In the genomic region with DNA sequence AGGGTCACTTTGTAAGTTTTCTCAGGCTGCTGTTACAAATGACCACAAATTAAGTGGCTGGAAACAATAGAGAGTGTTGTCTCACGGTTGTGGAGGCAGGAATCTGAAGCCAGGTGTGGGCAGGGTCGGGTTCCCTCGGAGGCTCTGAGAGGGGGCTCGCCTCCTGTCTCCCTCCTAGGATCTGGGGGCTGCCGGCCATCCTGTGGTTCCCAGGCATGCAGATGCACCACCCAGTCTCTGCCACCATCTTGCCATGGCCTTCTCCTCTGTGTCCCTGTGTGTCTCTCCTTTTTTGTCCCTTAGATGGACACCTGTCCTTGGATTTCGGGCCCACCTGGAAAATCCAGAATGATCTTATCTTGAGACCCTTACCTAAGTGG, we compare ENCODE assay signal across 18 cellular contexts. TPM values are rescaled to one million over a fixed set of nuclear protein-coding genes. Genes with fewer than 3 reads are reported as not detected.
DNase-seq lines count a peak whose midpoint lies in the region; ATAC-seq and TF ChIP-seq lines count a peak whose summit lies in the region.
"Had no signal": no experiment of that assay in that cellular context is flagged by ENCODE, and none has a peak within 500 bp of the region (broad histone marks: within the 10 kb centered on the region; RNA-seq: fewer than 3 reads in every experiment).

No MANE protein-coding gene starts in this region.

- H3K4me1 ChIP-seq in right atrium auricular region = peaks cover 0 to 8% of the 10 kb centered on the region in 2 donors
- no peaks in the 10 kb centered on the region for H3K4me1 ChIP-seq in aorta (ENCODE audit: control insufficient read depth in 1 of 2, insufficient read depth in 2 of 2, low read length in 2 of 2)
- H3K4me1 ChIP-seq: A549 had no signal

- peak; percentile 8 for ATAC-seq in GM21529 (IDR thresholded peaks at IDR 0.05; ENCODE audit: unreplicated experiment)
- ATAC-seq in HG03460 (IDR thresholded peaks at IDR 0.05; ENCODE audit: unreplicated experiment) = peak; percentile 5
- ATAC-seq in aorta (ENCODE audit: low FRiP score) = no peak
- ATAC-seq in GM21367 (IDR thresholded peaks at IDR 0.05; ENCODE audit: unreplicated experiment) = no peak
- ATAC-seq: A549, left colon had no signal

- H3K27me3 ChIP-seq in right atrium auricular region (no peaks in the 10 kb centered on the region), aorta (ENCODE audit: control insufficient read depth in 1 of 2, insufficient read depth in 2 of 2, low read length in 1 of 2) (no peaks in the 10 kb centered on the region)
- H3K27me3 ChIP-seq: SJCRH30 had no signal

- DNase-seq in cardiac septum (ENCODE audit: low spot score) (peak; percentile 19), right atrium auricular region (ENCODE audit: low spot score) (no peak), aorta (peak; percentile 36 to 44), AG08396 (ENCODE audit: low spot score) (no peak), GF-D8 (lab: John Stamatoyannopoulos, UW) (no peak)
- DNase-seq: activated gamma-delta T cell treated with Interleukin-2 at 50 U/mL for 16 hours, anterior cingulate cortex, NCI-H1436 treated with DMSO at 0.1 percent for 48 hours, NCI-H446 treated with DMSO at 0.1 percent for 48 hours, SJCRH30 had no signal

- no peak overlapping the region for H3K27ac ChIP-seq in right atrium auricular region
- H3K27ac ChIP-seq in aorta (ENCODE audit: low read depth in 1 of 2, low read length in 2 of 2) = no peak overlapping the region
- H3K27ac ChIP-seq: A549, SJCRH30, tibial nerve had no signal

- 88 to 91% methylated on average over 6 of the region's 6 CpGs for WGBS in aorta, 2 donors

- no peaks in the 10 kb centered on the region for H3K36me3 ChIP-seq in right atrium auricular region
- no peaks in the 10 kb centered on the region for H3K36me3 ChIP-seq in aorta (ENCODE audit: control insufficient read depth in 1 of 2, insufficient read depth in 2 of 2, low read length in 1 of 2)
- H3K36me3 ChIP-seq: SJCRH30, tibial nerve had no signal

- intact Hi-C loops in cardiac septum (cut with DNase I) = no loop called here
- intact Hi-C loops in aorta (cut with DNase I) = no loop called here

- no peak for TF ChIP-seq CTCF in right atrium auricular region (IDR thresholded peaks at IDR 0.05)

- H3K4me3 ChIP-seq in right atrium auricular region (no peak overlapping the region), aorta (ENCODE audit: low read length in 2 of 2) (no peak overlapping the region)
- H3K4me3 ChIP-seq: A549, SJCRH30, tibial nerve had no signal

- H3K9me3 ChIP-seq in right atrium auricular region (no peaks in the 10 kb centered on the region), aorta (ENCODE audit: control insufficient read depth, low read length) (no peaks in the 10 kb centered on the region)
- H3K9me3 ChIP-seq: A549, SJCRH30, tibial nerve had no signal

RNA-seq across cellular contexts. Expression of a gene that starts 4.8 kb away (rescaled TPM):
- total RNA-seq in cardiac septum (0.30 TPM), right atrium auricular region (under 1 TPM in 1 of 2 donors, not detected in 1; 0.16 TPM), aorta (under 1 TPM in 1 of 2 donors, not detected in 1; 0.18 TPM)
- polyA plus RNA-seq in aorta = under 1 TPM in 1 of 2 donors, not detected in 1; 0.38 TPM
- total RNA-seq: fibroblast of villous mesenchyme, osteoblast had no signal

RNA-seq across cellular contexts. Expression of a gene that starts 7.2 kb away (rescaled TPM):
- total RNA-seq in cardiac septum (14.3 TPM), right atrium auricular region (10 to 100 TPM in 1 of 2 donors, 1 to 10 TPM in 1; 6.8 to 11.4 TPM), aorta (10 to 100 TPM; 10.6 to 17.4 TPM)
- 10 to 100 TPM in 1 of 2 donors, 1 to 10 TPM in 1; 5.8 to 27.8 TPM for polyA plus RNA-seq in aorta

RNA-seq across cellular contexts. Expression of a gene that starts 32.3 kb away (rescaled TPM):
- total RNA-seq in cardiac septum = 44.3 TPM
- 10 to 100 TPM; 30.0 to 33.3 TPM for total RNA-seq in right atrium auricular region
- 10 to 100 TPM; 35.4 to 39.0 TPM for total RNA-seq in aorta
- polyA plus RNA-seq in aorta = 10 to 100 TPM; 42.0 to 51.0 TPM

RNA-seq across cellular contexts. Expression of a gene that starts 45.8 kb away (rescaled TPM):
- total RNA-seq in cardiac septum (9.3 TPM), right atrium auricular region (10 to 100 TPM; 14.9 to 32.6 TPM), aorta (100 to 1,000 TPM in 1 of 2 donors, 10 to 100 TPM in 1; 91.8 to 223 TPM)
- 100 to 1,000 TPM in 1 of 2 donors, 10 to 100 TPM in 1; 53.7 to 332 TPM for polyA plus RNA-seq in aorta
- total RNA-seq: SJCRH30 had no signal

Comparison
In these comparisons a context has a peak if more than half of its experiments do, and no peak if none do; other contexts are left out.
1. DNase-seq: peak in cardiac septum (single experiment) and aorta (2 of 2); none in right atrium auricular region (single experiment), AG08396 (single experiment) and GF-D8 (single experiment).
2. ATAC-seq: peak in GM21529 (single experiment) and HG03460 (single experiment); none in aorta (single experiment) and GM21367 (single experiment).